9 cellular contexts compared by ENCODE assay signal in the genomic region with DNA sequence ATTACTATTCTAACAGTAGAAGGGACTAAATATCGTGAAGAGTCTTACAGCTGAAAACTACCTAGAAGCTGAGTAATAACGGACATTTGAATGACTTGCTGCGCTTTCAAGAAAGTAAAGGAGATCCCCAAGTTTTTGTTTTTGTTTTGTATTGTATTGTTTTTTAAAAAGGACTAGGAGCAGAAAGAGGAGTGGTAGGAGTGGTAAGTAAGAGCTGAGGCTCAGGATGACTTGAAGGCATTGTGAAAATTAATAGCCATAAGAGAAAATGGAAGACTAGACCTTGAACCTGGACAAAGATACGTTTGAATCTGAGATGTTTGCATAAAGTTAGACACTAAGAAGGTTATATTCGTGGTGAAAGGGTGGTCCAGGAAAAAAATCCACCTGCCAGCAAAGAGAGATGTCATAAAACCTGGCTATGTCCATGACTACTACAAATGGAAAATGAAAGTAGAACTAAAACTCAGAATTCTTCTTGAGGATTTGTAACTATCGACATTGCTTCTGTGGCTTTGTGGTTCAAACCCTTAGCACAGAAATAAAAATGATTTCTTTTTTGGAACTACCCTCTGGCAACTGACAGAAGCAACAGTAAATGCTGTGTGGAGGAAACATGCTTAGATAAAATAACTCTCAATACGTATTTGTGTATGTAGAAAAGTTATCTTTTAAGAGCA.
A peak's percentile ranks its signal among the peaks of the same experiment; 100 is the strongest.
DNase-seq lines count a peak whose midpoint lies in the region; ATAC-seq lines count a peak whose summit lies in the region.
"Had no signal": no experiment of that assay in that cellular context is flagged by ENCODE, and none has a peak within 500 bp of the region (broad histone marks: within the 10 kb centered on the region; RNA-seq: fewer than 3 reads in every experiment).

No MANE protein-coding gene starts in this region.

- H3K36me3 ChIP-seq in naive thymus-derived CD4-positive, alpha-beta T cell (ENCODE audit: control insufficient read depth in 2 of 3, insufficient read depth in 3 of 3, low read length in 3 of 3): no peaks in the 10 kb centered on the region
- no peaks in the 10 kb centered on the region for H3K36me3 ChIP-seq in aorta (ENCODE audit: control insufficient read depth in 1 of 2, insufficient read depth in 2 of 2, low read length in 1 of 2)

- H3K4me1 ChIP-seq in naive thymus-derived CD4-positive, alpha-beta T cell (ENCODE audit: control insufficient read depth in 2 of 2, insufficient read depth in 2 of 2, low read length in 2 of 2): no peaks in the 10 kb centered on the region
- no peaks in the 10 kb centered on the region for H3K4me1 ChIP-seq in aorta (ENCODE audit: control insufficient read depth in 1 of 2, insufficient read depth in 2 of 2, low read length in 2 of 2)

- CTCF ChIA-PET in naive thymus-derived CD4-positive, alpha-beta T cell (lab: Charles Lee): no interaction called here

- H3K4me3 Mint-ChIP-seq in naive thymus-derived CD4-positive, alpha-beta T cell: peak overlapping the region in 9 of 10 donors; percentile 43 to 74 (median 53)

- peaks cover 0 to 14% (median 6%) of the 10 kb centered on the region in 7 donors for H3K4me1 Mint-ChIP-seq in naive thymus-derived CD4-positive, alpha-beta T cell

- H3K27me3 Mint-ChIP-seq in naive thymus-derived CD4-positive, alpha-beta T cell: no peaks in the 10 kb centered on the region

- H3K27ac ChIP-seq in naive thymus-derived CD4-positive, alpha-beta T cell (ENCODE audit: low read depth, low read length): no peak overlapping the region
- no peak overlapping the region for H3K27ac ChIP-seq in aorta (ENCODE audit: low read depth in 1 of 2, low read length in 2 of 2)

- H3K27me3 ChIP-seq in naive thymus-derived CD4-positive, alpha-beta T cell (ENCODE audit: control insufficient read depth in 2 of 2, insufficient read depth in 2 of 2, low read length in 2 of 2): no peaks in the 10 kb centered on the region
- H3K27me3 ChIP-seq in aorta (ENCODE audit: control insufficient read depth in 1 of 2, insufficient read depth in 2 of 2, low read length in 1 of 2): no peaks in the 10 kb centered on the region

- no peaks in the 10 kb centered on the region for H3K36me3 Mint-ChIP-seq in naive thymus-derived CD4-positive, alpha-beta T cell

- peak; percentile 82 for DNase-seq in OCI-M1 (lab: John Stamatoyannopoulos, UW)
- no peak for DNase-seq in naive thymus-derived CD4-positive, alpha-beta T cell
- no peak for DNase-seq in NCI-H526 (lab: John Stamatoyannopoulos, UW)
- no peak for DNase-seq in aorta
- DNase-seq: T1000 had no signal

- WGBS in aorta, 2 donors: 69 to 71% methylated on average over 7 of the region's 7 CpGs

- peak; percentile 79 for ATAC-seq in GM18519 (IDR thresholded peaks at IDR 0.05; ENCODE audit: low FRiP score, unreplicated experiment)
- peak; percentile 79 for ATAC-seq in HG02588 (IDR thresholded peaks at IDR 0.05; ENCODE audit: unreplicated experiment)
- no peak for ATAC-seq in naive thymus-derived CD4-positive, alpha-beta T cell
- ATAC-seq in HG03159 (IDR thresholded peaks at IDR 0.05; ENCODE audit: unreplicated experiment): no peak
- no peak for ATAC-seq in GM21423 (IDR thresholded peaks at IDR 0.05; ENCODE audit: unreplicated experiment)
- no peak for ATAC-seq in aorta (ENCODE audit: low FRiP score)

- no peaks in the 10 kb centered on the region for H3K9me3 ChIP-seq in naive thymus-derived CD4-positive, alpha-beta T cell (ENCODE audit: control insufficient read depth in 2 of 3, low read length in 3 of 3)
- H3K9me3 ChIP-seq in aorta (ENCODE audit: control insufficient read depth, low read length): no peaks in the 10 kb centered on the region

- H3K9me3 Mint-ChIP-seq in naive thymus-derived CD4-positive, alpha-beta T cell: peaks cover 0 to 14% (median 0%) of the 10 kb centered on the region in 11 donors

- intact Hi-C loops in naive thymus-derived CD4-positive, alpha-beta T cell (cut with micrococcal nuclease): no loop called here
- intact Hi-C loops in aorta (cut with DNase I): no loop called here

- no peak overlapping the region for H3K4me3 ChIP-seq in naive thymus-derived CD4-positive, alpha-beta T cell (ENCODE audit: low read length)
- no peak overlapping the region for H3K4me3 ChIP-seq in aorta (ENCODE audit: low read length in 2 of 2)

- POLR2A ChIA-PET in naive thymus-derived CD4-positive, alpha-beta T cell (lab: Charles Lee): no interaction called here

- peak overlapping the region in 5 of 9 donors; percentile 0 to 77 (median 48) for H3K27ac Mint-ChIP-seq in naive thymus-derived CD4-positive, alpha-beta T cell

Comparison
In these comparisons a context has a peak if more than half of its experiments do, and no peak if none do; other contexts are left out.
1. ATAC-seq: peak in GM18519 (single experiment) and HG02588 (single experiment); none in naive thymus-derived CD4-positive, alpha-beta T cell (single experiment), HG03159 (single experiment), GM21423 (single experiment) and aorta (single experiment).